27 cellular contexts compared by ENCODE assay signal in the genomic region with DNA sequence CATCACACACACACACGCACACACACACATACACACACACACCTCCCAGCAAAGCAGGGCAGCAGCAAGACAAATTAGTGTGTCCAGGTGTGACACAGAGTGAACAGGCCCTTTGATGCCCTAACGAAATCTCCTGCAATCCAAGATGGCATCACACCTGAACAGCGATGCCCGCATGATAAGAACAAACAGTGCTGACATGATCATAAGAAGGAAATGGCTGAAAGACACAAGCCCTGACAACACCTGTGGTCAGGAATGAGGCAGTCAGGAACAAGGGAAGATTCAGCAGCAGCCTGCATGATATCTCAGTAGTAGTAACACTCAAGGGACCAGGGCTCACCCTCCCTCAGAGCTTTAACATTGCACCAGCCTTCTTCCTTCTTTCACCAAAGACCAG.
DNase-seq lines count a peak whose midpoint lies in the region; ATAC-seq, FAIRE-seq and TF ChIP-seq lines count a peak whose summit lies in the region.
"Had no signal": no experiment of that assay in that cellular context is flagged by ENCODE, and none has a peak within 500 bp of the region (broad histone marks: within the 10 kb centered on the region; RNA-seq: fewer than 3 reads in every experiment).

No MANE protein-coding gene starts in this region.

- peak overlapping the region; percentile 52 for H2AFZ ChIP-seq in keratinocyte (ENCODE audit: control insufficient read depth, low read length)

- H3K4me1 ChIP-seq in HEK293 (ENCODE audit: control insufficient read depth, insufficient read depth, low read length) (no peaks in the 10 kb centered on the region), keratinocyte (ENCODE audit: control insufficient read depth, extremely low read depth, insufficient read depth, low read length) (peaks cover 4% of the 10 kb centered on the region)
- H3K4me1 ChIP-seq: A549 had no signal

- dilution Hi-C loops in keratinocyte (cut with MboI; ENCODE audit: extremely low pct_ligation_motif_present, low sequenced_read_pairs) = no loop called here

- H3K9me1 ChIP-seq in keratinocyte (ENCODE audit: control insufficient read depth, extremely low read depth, insufficient read depth, low read length) = no peaks in the 10 kb centered on the region

- H3K36me3 ChIP-seq in HEK293 (ENCODE audit: control insufficient read depth in 2 of 2, insufficient read depth in 1 of 2, low read length in 2 of 2) = no peaks in the 10 kb centered on the region
- no peaks in the 10 kb centered on the region for H3K36me3 ChIP-seq in bronchial epithelial cell (ENCODE audit: control insufficient read depth, insufficient read depth, low read length)
- H3K36me3 ChIP-seq in keratinocyte (ENCODE audit: control insufficient read depth in 2 of 2, extremely low read depth in 1 of 2, insufficient read depth in 2 of 2, low read length in 2 of 2) = no peaks in the 10 kb centered on the region
- H3K36me3 ChIP-seq: BLaER1 treated with 17β-estradiol and CSF1 and Interleukin-3, amounts not matched to agents 10 nM and 100 nM had no signal

- H3K27ac ChIP-seq in HEK293 (ENCODE audit: extremely low read depth, low read depth, low read length) (no peak overlapping the region), epithelial cell of prostate (peak overlapping the region; percentile 40), keratinocyte (ENCODE audit: control insufficient read depth, insufficient read depth, low read length) (no peak overlapping the region)
- H3K27ac ChIP-seq: A549; BLaER1 treated with 17β-estradiol and CSF1 and Interleukin-3, amounts not matched to agents 10 nM and 100 nM; C4-2B had no signal

- H3K27me3 ChIP-seq in bronchial epithelial cell (ENCODE audit: control insufficient read depth, insufficient read depth, low read length) (no peaks in the 10 kb centered on the region), keratinocyte (ENCODE audit: control insufficient read depth, extremely low read depth, insufficient read depth, low read length) (no peaks in the 10 kb centered on the region)
- H3K27me3 ChIP-seq: BLaER1 treated with 17β-estradiol and CSF1 and Interleukin-3, amounts not matched to agents 10 nM and 100 nM had no signal

- POLR2A ChIA-PET in HEK293 (lab: Yijun Ruan, JAX) = no interaction called here

- H3K9ac ChIP-seq in keratinocyte (ENCODE audit: control insufficient read depth, extremely low read depth, insufficient read depth, low read length) = no peak overlapping the region
- H3K9ac ChIP-seq: BLaER1 treated with 17β-estradiol and CSF1 and Interleukin-3, amounts not matched to agents 10 nM and 100 nM had no signal

- FAIRE-seq in bronchial epithelial cell (lab: Jason Lieb, UNC) = peak; percentile 96
- peak; percentile 51 for FAIRE-seq in keratinocyte (lab: Jason Lieb, UNC)
- FAIRE-seq: A549, GM12878, GM12892 had no signal

- DNase-seq in bronchial epithelial cell (ENCODE audit: low read depth) (peak; percentile 63), epithelial cell of prostate (ENCODE audit: low read depth, low spot score) (peak; percentile 18), keratinocyte (ENCODE audit: low read depth, low spot score) (no peak), T-helper 17 cell (no peak), A172 (ENCODE audit: low spot score) (no peak)
- no peak for DNase-seq in NK-92 treated with Interleukin-12 subunit alpha and Interleukin-12 subunit beta, amount 100 ng/mL, for 24 hours (lab: John Stamatoyannopoulos, UW)
- DNase-seq: 8988T; AML-193; CD4-positive, alpha-beta memory T cell; CD4-positive, CD25-positive, alpha-beta regulatory T cell; CD8-positive, alpha-beta memory T cell; COR-L47; DMS 273 treated with DMSO at 0.1 percent for 48 hours; DMS153; DMS53; DMS79; DND-41; EL; GDM1 had no signal

- H3K4me1 Mint-ChIP-seq in T-helper 17 cell = peaks cover 4% of the 10 kb centered on the region

- H3K79me2 ChIP-seq in keratinocyte (ENCODE audit: control insufficient read depth, insufficient read depth, low read length) = no peaks in the 10 kb centered on the region

- no peaks in the 10 kb centered on the region for H4K20me1 ChIP-seq in keratinocyte (ENCODE audit: control insufficient read depth, extremely low read depth, insufficient read depth, low read length)
- H4K20me1 ChIP-seq: BLaER1 treated with 17β-estradiol and CSF1 and Interleukin-3, amounts not matched to agents 10 nM and 100 nM had no signal

- no peak overlapping the region for H3K4me3 ChIP-seq in HEK293 (ENCODE audit: low read depth, low read length)
- no peak overlapping the region for H3K4me3 ChIP-seq in bronchial epithelial cell (ENCODE audit: low read depth, low read length)
- no peak overlapping the region for H3K4me3 ChIP-seq in keratinocyte (ENCODE audit: control insufficient read depth in 2 of 3, extremely low read depth in 1 of 3, insufficient read depth in 2 of 3, low read depth in 1 of 3, low read length in 3 of 3)
- H3K4me3 ChIP-seq: A549; BLaER1 treated with 17β-estradiol and CSF1 and Interleukin-3, amounts not matched to agents 10 nM and 100 nM; GM12878 had no signal

- no peak for ATAC-seq in T-helper 17 cell
- no peak for ATAC-seq in HG02588 (IDR thresholded peaks at IDR 0.05; ENCODE audit: unreplicated experiment)
- ATAC-seq: A549, GM12878 had no signal

- H3K27ac Mint-ChIP-seq in T-helper 17 cell = no peak overlapping the region
- H3K27ac Mint-ChIP-seq: B cell; CD4-positive, alpha-beta memory T cell; CD4-positive, CD25-positive, alpha-beta regulatory T cell had no signal

- H3K36me3 Mint-ChIP-seq in T-helper 17 cell (ENCODE audit: low read depth) = no peaks in the 10 kb centered on the region
- H3K36me3 Mint-ChIP-seq: CD4-positive, alpha-beta memory T cell; CD4-positive, CD25-positive, alpha-beta regulatory T cell; CD8-positive, alpha-beta memory T cell had no signal

- H3K9me3 ChIP-seq in HEK293 (ENCODE audit: control insufficient read depth, insufficient read depth, low read depth, low read length) (no peaks in the 10 kb centered on the region), keratinocyte (ENCODE audit: control insufficient read depth, low read depth, low read length) (no peaks in the 10 kb centered on the region), T-helper 17 cell (ENCODE audit: control insufficient read depth, low read length, poor library complexity, severe bottlenecking) (no peaks in the 10 kb centered on the region)
- H3K9me3 ChIP-seq: A549; BLaER1 treated with 17β-estradiol and CSF1 and Interleukin-3, amounts not matched to agents 10 nM and 100 nM had no signal

- CTCF ChIA-PET in HEK293 (lab: Yijun Ruan, JAX) = no interaction called here

- H3K4me3 Mint-ChIP-seq in T-helper 17 cell = no peak overlapping the region
- H3K4me3 Mint-ChIP-seq: B cell; CD4-positive, alpha-beta memory T cell; CD4-positive, CD25-positive, alpha-beta regulatory T cell; CD8-positive, alpha-beta memory T cell had no signal

- no peak for TF ChIP-seq CTCF in HEK293 (tag by site-specific recombination; IDR thresholded peaks at IDR 0.05)
- TF ChIP-seq CTCF in bronchial epithelial cell (IDR thresholded peaks at IDR 0.05; ENCODE audit: insufficient read depth, low read length, severe bottlenecking) = no peak
- TF ChIP-seq CTCF in keratinocyte (optimal IDR thresholded peaks at IDR 0.05 in 1 of 3, IDR thresholded peaks at IDR 0.05 in 1 of 3, conservative IDR thresholded peaks at IDR 0.05 in 1 of 3; ENCODE audit: extremely low read depth in 1 of 3, insufficient read depth in 2 of 3, low read length in 3 of 3) = no peak

- no peak overlapping the region for H3K4me2 ChIP-seq in keratinocyte (ENCODE audit: control insufficient read depth, extremely low read depth, insufficient read depth, low read depth, low read length)
- H3K4me2 ChIP-seq: A549; BLaER1 treated with 17β-estradiol and CSF1 and Interleukin-3, amounts not matched to agents 10 nM and 100 nM had no signal

- peaks cover 15% of the 10 kb centered on the region for H3K27me3 Mint-ChIP-seq in T-helper 17 cell

TF ChIP-seq in HEK293, 187 proteins besides CTCF, POLR2A, EP300 and RAD21:
- TF ChIP-seq, protein P1, sequence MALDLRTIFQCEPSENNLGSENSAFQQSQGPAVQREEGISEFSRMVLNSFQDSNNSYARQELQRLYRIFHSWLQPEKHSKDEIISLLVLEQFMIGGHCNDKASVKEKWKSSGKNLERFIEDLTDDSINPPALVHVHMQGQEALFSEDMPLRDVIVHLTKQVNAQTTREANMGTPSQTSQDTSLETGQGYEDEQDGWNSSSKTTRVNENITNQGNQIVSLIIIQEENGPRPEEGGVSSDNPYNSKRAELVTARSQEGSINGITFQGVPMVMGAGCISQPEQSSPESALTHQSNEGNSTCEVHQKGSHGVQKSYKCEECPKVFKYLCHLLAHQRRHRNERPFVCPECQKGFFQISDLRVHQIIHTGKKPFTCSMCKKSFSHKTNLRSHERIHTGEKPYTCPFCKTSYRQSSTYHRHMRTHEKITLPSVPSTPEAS (tag by site-specific recombination; IDR thresholded peaks at IDR 0.05) = peak; percentile 67; the same call in 1 of the 2 replicates
- TF ChIP-seq KLF16 (tag by site-specific recombination; IDR thresholded peaks at IDR 0.05) = no peak
- no peak for TF ChIP-seq GLIS1 (tag by site-specific recombination; IDR thresholded peaks at IDR 0.05)
- no peak for TF ChIP-seq ZBTB1 (tag by site-specific recombination; IDR thresholded peaks at IDR 0.05)
- TF ChIP-seq OSR2 (tag by site-specific recombination; IDR thresholded peaks at IDR 0.05) = no peak
- no peak for TF ChIP-seq ZNF623 (tag by site-specific recombination; IDR thresholded peaks at IDR 0.05)

Comparison
In these comparisons a context has a peak if more than half of its experiments do, and no peak if none do; other contexts are left out.
1. DNase-seq: peak in bronchial epithelial cell (single experiment) and epithelial cell of prostate (single experiment); none in keratinocyte (single experiment), T-helper 17 cell (0 of 3), A172 (single experiment) and NK-92 treated with Interleukin-12 subunit alpha and Interleukin-12 subunit beta, amount 100 ng/mL, for 24 hours (single experiment).